In the genomic region with DNA sequence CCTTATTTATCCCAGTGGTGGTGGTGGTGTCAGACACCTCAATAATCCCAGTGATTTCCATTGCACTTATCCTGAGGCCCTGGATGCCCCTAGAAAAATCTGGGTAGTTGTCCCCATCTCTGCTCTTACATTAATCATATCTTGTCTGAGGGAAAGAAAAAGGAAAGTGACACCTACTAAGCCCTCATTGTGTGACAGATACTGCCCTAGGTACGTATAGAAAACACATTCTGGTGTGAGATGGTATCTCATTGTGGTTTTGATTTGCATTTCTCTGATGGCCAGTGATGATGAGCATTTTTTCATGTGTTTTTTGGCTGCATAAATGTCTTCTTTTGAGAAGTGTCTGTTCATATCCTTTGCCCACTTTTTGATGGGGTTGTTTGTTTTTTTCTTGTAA, we compare ENCODE assay signal across 7 cellular contexts.
ATAC-seq lines count a peak whose summit lies in the region.

No MANE protein-coding gene starts in this region.

- ATAC-seq in GM18499 (IDR thresholded peaks at IDR 0.05; ENCODE audit: insufficient read depth, unreplicated experiment) (peak; percentile 60), GM18861 (IDR thresholded peaks at IDR 0.05; ENCODE audit: unreplicated experiment) (peak; percentile 59), GM19324 (IDR thresholded peaks at IDR 0.05; ENCODE audit: low FRiP score, unreplicated experiment) (peak; percentile 57), GM21390 (IDR thresholded peaks at IDR 0.05; ENCODE audit: unreplicated experiment) (peak; percentile 76), HG02938 (IDR thresholded peaks at IDR 0.05; ENCODE audit: unreplicated experiment) (peak; percentile 56), HG03378 (IDR thresholded peaks at IDR 0.05; ENCODE audit: unreplicated experiment) (peak; percentile 55), HG03571 (IDR thresholded peaks at IDR 0.05; ENCODE audit: unreplicated experiment) (peak; percentile 59)

Comparison
In these comparisons a context has a peak if more than half of its experiments do, and no peak if none do; other contexts are left out.
1. Peak in every context shown above with its lines: ATAC-seq.